Comparison of ENCODE assay signal across 1 cellular context in genomic region chr12:68481181-68481941, GRCh38.
TF ChIP-seq lines count a peak whose summit lies in the region.

No MANE protein-coding gene starts in this region.

TF ChIP-seq in GM23338, 12 proteins besides CTCF, POLR2A, EP300 and RAD21:
- TF ChIP-seq ZNF462 (CRISPR knock-in tag; IDR thresholded peaks at IDR 0.05), result no peak
- no peak for TF ChIP-seq ZNF114 (CRISPR knock-in tag; IDR thresholded peaks at IDR 0.05)
- TF ChIP-seq NANOG (IDR thresholded peaks at IDR 0.05; ENCODE audit: borderline replicate concordance), result no peak
- no peak for TF ChIP-seq POLR2AphosphoS5 (IDR thresholded peaks at IDR 0.05; ENCODE audit: low read depth)
